In genomic region chr6:149756261-149756636, GRCh38 we compare ENCODE assay signal across 17 cellular contexts. TPM values are rescaled to one million over a fixed set of nuclear protein-coding genes. Genes with fewer than 3 reads are reported as not detected.
DNase-seq lines count a peak whose midpoint lies in the region; ATAC-seq and TF ChIP-seq lines count a peak whose summit lies in the region.
"Had no signal": no experiment of that assay in that cellular context is flagged by ENCODE, and none has a peak within 500 bp of the region (broad histone marks: within the 10 kb centered on the region; RNA-seq: fewer than 3 reads in every experiment).

No MANE protein-coding gene starts in this region.

- H3K4me1 Mint-ChIP-seq in CD14-positive monocyte (peaks cover 68% of the 10 kb centered on the region), GM23338 (no peaks in the 10 kb centered on the region)
- peaks cover 12% of the 10 kb centered on the region for H3K4me1 Mint-ChIP-seq in CD4-positive, alpha-beta T cell (ENCODE audit: low read depth)

- CTCF ChIA-PET in CD4-positive, alpha-beta T cell (lab: Charles Lee), result interaction anchor here (0.7 kb wide), 1 partner anchor 53 kb away, joined by 3 read pairs; no protein-coding TSS in a partner anchor

- H3K27ac Mint-ChIP-seq in CD14-positive monocyte (peak overlapping the region in 5 of 7 donors; percentile 46 to 87 (median 76)), GM23338 (no peak overlapping the region)
- no peak overlapping the region for H3K27ac Mint-ChIP-seq in CD4-positive, alpha-beta T cell

- intact Hi-C loops in CD14-positive monocyte (cut with micrococcal nuclease), result no loop called here
- intact Hi-C loops in CD4-positive, alpha-beta T cell (cut with DNase I, micrococcal nuclease), result loop anchor here in 1 of 2 experiments (10.0 kb wide), 1 partner anchor 109 kb away; the partner anchor contains the start of gene LRP11

- H3K27ac ChIP-seq in GM23338 (ENCODE audit: low read depth) (peak overlapping the region; percentile 55; the same call in 1 of the 2 replicates), neutrophil (peak overlapping the region; percentile 56)
- H3K27ac ChIP-seq in CD4-positive, alpha-beta T cell (ENCODE audit: low read depth, low read length), result no peak overlapping the region
- H3K27ac ChIP-seq: GM23248 had no signal

- H3K9me2 ChIP-seq in GM23338 (ENCODE audit: insufficient read depth), result no peaks in the 10 kb centered on the region

- no peak for ATAC-seq in GM23338
- no peak for ATAC-seq in CD4-positive, alpha-beta T cell (ENCODE audit: poor library complexity)
- ATAC-seq in GM19397 (IDR thresholded peaks at IDR 0.05; ENCODE audit: unreplicated experiment), result no peak

- no peaks in the 10 kb centered on the region for H3K36me3 ChIP-seq in GM23338 (ENCODE audit: insufficient read depth)
- peaks cover 6% of the 10 kb centered on the region for H3K36me3 ChIP-seq in neutrophil

- no peak overlapping the region for H3K4me3 Mint-ChIP-seq in CD14-positive monocyte
- no peak overlapping the region for H3K4me3 Mint-ChIP-seq in GM23338
- H3K4me3 Mint-ChIP-seq in CD4-positive, alpha-beta T cell, result no peak overlapping the region

- no peak overlapping the region for H2AFZ ChIP-seq in GM23338
- H2AFZ ChIP-seq: GM23248 had no signal

- H3K4me3 ChIP-seq in GM23338, result no peak overlapping the region
- no peak overlapping the region for H3K4me3 ChIP-seq in choroid plexus epithelial cell (ENCODE audit: low read depth, low read length)
- H3K4me3 ChIP-seq in neutrophil (ENCODE audit: low read depth in 1 of 2, low read length in 1 of 2), result no peak overlapping the region
- H3K4me3 ChIP-seq: GM23248 had no signal

- POLR2A ChIA-PET in CD4-positive, alpha-beta T cell (lab: Charles Lee), result no interaction called here

- H3K9me3 ChIP-seq in neutrophil, result no peaks in the 10 kb centered on the region
- H3K9me3 ChIP-seq in CD4-positive, alpha-beta T cell (ENCODE audit: control insufficient read depth, low read length), result no peaks in the 10 kb centered on the region
- H3K9me3 ChIP-seq: BE2C had no signal

- H3K36me3 Mint-ChIP-seq in CD14-positive monocyte (peaks cover 19 to 33% of the 10 kb centered on the region in 2 donors), GM23338 (ENCODE audit: low read depth) (no peaks in the 10 kb centered on the region)
- peaks cover 26% of the 10 kb centered on the region for H3K36me3 Mint-ChIP-seq in CD4-positive, alpha-beta T cell (ENCODE audit: low read depth)

- no peaks in the 10 kb centered on the region for H3K27me3 ChIP-seq in GM23338 (ENCODE audit: insufficient read depth)
- H3K27me3 ChIP-seq in neutrophil, result no peaks in the 10 kb centered on the region
- no peaks in the 10 kb centered on the region for H3K27me3 ChIP-seq in CD4-positive, alpha-beta T cell (ENCODE audit: control insufficient read depth, insufficient read depth, low read length)
- H3K27me3 ChIP-seq: BE2C had no signal

- H3K9me3 Mint-ChIP-seq in CD14-positive monocyte (no peaks in the 10 kb centered on the region), GM23338 (no peaks in the 10 kb centered on the region)
- no peaks in the 10 kb centered on the region for H3K9me3 Mint-ChIP-seq in CD4-positive, alpha-beta T cell

- TF ChIP-seq CTCF in CD14-positive monocyte (IDR thresholded peaks at IDR 0.05) (no peak), GM23338 (conservative IDR thresholded peaks at IDR 0.05; ENCODE audit: low read depth in 2 of 2) (no peak), choroid plexus epithelial cell (conservative IDR thresholded peaks at IDR 0.05; ENCODE audit: low read depth, low read length) (peak; percentile 3), neutrophil (IDR thresholded peaks at IDR 0.05) (no peak)
- TF ChIP-seq CTCF in CD4-positive, alpha-beta T cell (IDR thresholded peaks at IDR 0.05), result no peak

- H3K27me3 Mint-ChIP-seq in CD14-positive monocyte (ENCODE audit: low read depth in 3 of 3) (no peaks in the 10 kb centered on the region), GM23338 (ENCODE audit: insufficient read depth, low read depth, poor library complexity) (no peaks in the 10 kb centered on the region)
- no peaks in the 10 kb centered on the region for H3K27me3 Mint-ChIP-seq in CD4-positive, alpha-beta T cell

- no peak overlapping the region for H3K4me2 ChIP-seq in GM23338

- H3K79me2 ChIP-seq in GM23338 (replicated peaks; ENCODE audit: insufficient read depth), result peaks cover 99% of the 10 kb centered on the region

- peaks cover 25% of the 10 kb centered on the region for H4K20me1 ChIP-seq in GM23338 (replicated peaks; ENCODE audit: insufficient read depth)

- H3F3A ChIP-seq in GM23338 (replicated peaks; ENCODE audit: low read depth), result peaks cover 7% of the 10 kb centered on the region; the same call in 1 of the 2 replicates

- H3K4me1 ChIP-seq in GM23338 (ENCODE audit: insufficient read depth) (no peaks in the 10 kb centered on the region), neutrophil (ENCODE audit: control insufficient read depth in 1 of 2, insufficient read depth in 1 of 2, low read depth in 1 of 2, low read length in 1 of 2) (peaks cover 79 to 93% of the 10 kb centered on the region in 2 experiments)
- H3K4me1 ChIP-seq: BE2C had no signal

- no peak for DNase-seq in CD14-positive monocyte (ENCODE audit: low spot score)
- DNase-seq in GM23338 (ENCODE audit: low spot score), result no peak
- DNase-seq in choroid plexus epithelial cell (ENCODE audit: low read depth), result no peak
- no peak for DNase-seq in GM19240 (ENCODE audit: insufficient read length, low spot score)
- no peak for DNase-seq in CD4-positive, alpha-beta T cell
- no peak for DNase-seq in mucosa of gallbladder (ENCODE audit: low spot score)
- DNase-seq: BE2C, Calu3, DMS 273 treated with DMSO at 0.1 percent for 48 hours, DMS79, EL, GM23248, H7, IMR-90, KG1 had no signal

TF ChIP-seq in GM23338, 12 proteins besides CTCF, POLR2A, EP300 and RAD21 (continues in another document):
- TF ChIP-seq EZH2phosphoT487 (IDR thresholded peaks at IDR 0.05; ENCODE audit: unreplicated experiment), result no peak
- TF ChIP-seq STAT1 (IDR thresholded peaks at IDR 0.05; ENCODE audit: unreplicated experiment), result no peak
- no peak for TF ChIP-seq CREB1 (CRISPR knock-in tag; IDR thresholded peaks at IDR 0.05; ENCODE audit: low read depth)
- no peak for TF ChIP-seq ZNF114 (CRISPR knock-in tag; IDR thresholded peaks at IDR 0.05)
- no peak for TF ChIP-seq ZNF331 (CRISPR knock-in tag; IDR thresholded peaks at IDR 0.05; ENCODE audit: low read depth)
- no peak for TF ChIP-seq POLR2AphosphoS5 (IDR thresholded peaks at IDR 0.05; ENCODE audit: low read depth)
- TF ChIP-seq NANOG (IDR thresholded peaks at IDR 0.05; ENCODE audit: borderline replicate concordance), result no peak

RNA-seq across cellular contexts. Expression of gene PCMT1, which starts 6.7 kb away (rescaled TPM):
- polyA plus RNA-seq in CD14-positive monocyte (100 to 1,000 TPM; 262 to 315 TPM), GM23338 (2016; fragmentation: Nextera tagmentation; extraction: Ambion mirVana) (79.5 and 87.6 TPM in 2 replicates)
- 161 and 168 TPM in 2 replicates for total RNA-seq in GM23338 (2014; rRNA removed; shearing (Covaris generic))
- total RNA-seq in CD4-positive, alpha-beta T cell, result 10 to 100 TPM; 14.4 to 15.7 TPM
- 50.9 TPM for total RNA-seq in mucosa of gallbladder

RNA-seq across cellular contexts. Expression of gene NUP43, which starts 9.9 kb away (rescaled TPM):
- polyA plus RNA-seq in CD14-positive monocyte (1 to 10 TPM; 4.5 to 7.2 TPM), GM23338 (2016; fragmentation: Nextera tagmentation; extraction: Ambion mirVana) (20.8 and 23.4 TPM in 2 replicates)
- 71.8 and 87.2 TPM in 2 replicates for total RNA-seq in GM23338 (2014; rRNA removed; shearing (Covaris generic))
- 10 to 100 TPM; 14.2 to 14.5 TPM for total RNA-seq in CD4-positive, alpha-beta T cell
- 31.6 TPM for total RNA-seq in mucosa of gallbladder

RNA-seq across cellular contexts. Expression of gene LATS1, which starts 38.3 kb away (rescaled TPM):
- polyA plus RNA-seq in CD14-positive monocyte (10 to 100 TPM in 1 of 2 donors, 1 to 10 TPM in 1; 5.2 to 10.3 TPM), GM23338 (2016; fragmentation: Nextera tagmentation; extraction: Ambion mirVana) (6.7 and 7.5 TPM in 2 replicates)
- total RNA-seq in GM23338 (2014; rRNA removed; shearing (Covaris generic)), result 17.2 and 18.8 TPM in 2 replicates
- 10 to 100 TPM; 36.1 to 39.6 TPM for total RNA-seq in CD4-positive, alpha-beta T cell
- 31.9 TPM for total RNA-seq in mucosa of gallbladder

Comparison
In these comparisons a context has a peak if more than half of its experiments do, and no peak if none do; other contexts are left out.
1. H3K27ac Mint-ChIP-seq: peak in CD14-positive monocyte (5 of 7); none in GM23338 (single experiment) and CD4-positive, alpha-beta T cell (single experiment).